Comparison of ENCODE assay signal across 26 cellular contexts in the genomic region with DNA sequence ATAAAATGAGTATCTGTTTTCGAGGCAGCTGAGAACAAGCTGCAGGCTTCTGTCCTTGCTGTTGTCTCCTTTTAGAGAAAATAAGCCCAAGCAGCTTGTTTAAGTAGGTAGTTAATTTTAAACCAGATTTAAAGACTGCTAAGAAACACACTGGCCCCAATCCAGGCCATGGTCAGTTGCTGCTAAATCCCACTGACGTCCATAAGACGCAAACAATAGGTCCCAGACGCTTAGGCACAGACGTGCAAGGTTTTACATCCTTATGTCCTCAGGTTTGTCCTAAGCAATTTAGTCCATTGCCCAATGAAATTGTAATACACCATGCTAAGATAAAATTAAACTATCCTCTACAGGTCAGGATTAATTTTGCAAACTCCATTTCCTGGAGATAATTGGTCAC.
"Had no signal": no experiment of that assay in that cellular context is flagged by ENCODE, and none has a peak within 500 bp of the region (broad histone marks: within the 10 kb centered on the region; RNA-seq: fewer than 3 reads in every experiment).

No MANE protein-coding gene starts in this region.

- H3K9me3 ChIP-seq: neutrophil, pancreas, prostate gland, right lobe of liver, stomach, suprapubic skin, testis, tibial artery, transverse colon, upper lobe of right lung, uterus had no signal

- H3K27ac ChIP-seq: neutrophil, pancreas, prostate gland, right lobe of liver, sigmoid colon, stomach, suprapubic skin, testis, tibial artery, transverse colon, upper lobe of right lung, uterus had no signal

- H3K36me3 ChIP-seq: neutrophil, pancreas, prostate gland, right lobe of liver, sigmoid colon, stomach, suprapubic skin, tibial artery, transverse colon, upper lobe of right lung, uterus had no signal

- H3K4me3 ChIP-seq: pancreas, prostate gland, right lobe of liver, sigmoid colon, stomach, suprapubic skin, testis, tibial artery, transverse colon, upper lobe of right lung, uterus had no signal

- DNase-seq: naive thymus-derived CD8-positive, alpha-beta T cell; nephron progenitor cell; nucleus accumbens; pancreas; retina; right cardiac atrium; right lobe of liver; sigmoid colon; small intestine; stimulated activated CD4-positive, alpha-beta T cell treated with anti-CD3 and anti-CD28 coated beads, Interleukin-15, amount 100 ng/mL, for 24 hours; stimulated activated CD4-positive, alpha-beta T cell treated with anti-CD3 and anti-CD28 coated beads, Interleukin-2, amount 100 ng/mL, for 24 hours; stimulated activated CD4-positive, alpha-beta T cell treated with anti-CD3 and anti-CD28 coated beads, Interleukin-2, amount 100 ng/mL, for 48 hours; stimulated activated CD4-positive, alpha-beta T cell treated with anti-CD3 and anti-CD28 coated beads, Interleukin-4, amount 100 ng/mL, for 24 hours; stimulated activated naive B cell treated with anti-CD40 and anti-IgM and Interleukin-4, amounts not matched to agents 10 μg/mL and 1 μg/mL and 100 μg/mL, for 72 hours; stimulated activated naive CD4-positive, alpha-beta T cell treated with Interleukin-2 at 50 U/mL for 16 hours; stomach; testis; tibial artery; transverse colon; upper lobe of right lung; uterus had no signal

- ATAC-seq: naive thymus-derived CD8-positive, alpha-beta T cell; natural killer cell treated with Interleukin-12 subunit alpha and Interleukin-12 subunit beta and Interleukin-15 and Interleukin-18, amount 100 ng/mL, for 72 hours; pancreas; right cardiac atrium; right lobe of liver; stimulated activated effector memory CD8-positive, alpha-beta T cell treated with anti-CD3 and anti-CD28 coated beads, Interleukin-12 subunit alpha, Interleukin-12 subunit beta, amount 100 ng/mL, for 72 hours; stimulated activated naive B cell treated with anti-CD40 and anti-IgM and Interleukin-4, amounts not matched to agents 10 μg/mL and 1 μg/mL and 100 μg/mL, for 72 hours; upper lobe of right lung had no signal

- H3K27me3 ChIP-seq: neutrophil, pancreas, right lobe of liver, sigmoid colon, stomach, suprapubic skin, testis, tibial artery, transverse colon, upper lobe of right lung, uterus had no signal

- H3K4me1 ChIP-seq: pancreas, prostate gland, right lobe of liver, sigmoid colon, stomach, suprapubic skin, testis, tibial artery, transverse colon, upper lobe of right lung, uterus had no signal
